26 cellular contexts compared by ENCODE assay signal in genomic region chr1:53652441-53653199, GRCh38.
"Had no signal": no experiment of that assay in that cellular context is flagged by ENCODE, and none has a peak within 500 bp of the region (broad histone marks: within the 10 kb centered on the region; RNA-seq: fewer than 3 reads in every experiment).

No MANE protein-coding gene starts in this region.

- H3K4me3 Mint-ChIP-seq: activated CD4-positive, alpha-beta T cell treated with anti-CD3 and anti-CD28 coated beads for 36 hours; activated T-cell treated with anti-CD3 and anti-CD28 coated beads, Interleukin-2, amount 50 U/mL, for 72 hours; mesothelial cell of epicardium; naive B cell; nephron progenitor cell; T-cell; T-helper 2 cell treated with Interferon-gamma antibody and Interleukin-4, amounts not matched to agents 5 μg/mL and 100 μg/mL, for 36 hours had no signal

- H3K27me3 ChIP-seq: dorsolateral prefrontal cortex, gastrocnemius medialis, pancreas, upper lobe of left lung had no signal

- H3K9me3 Mint-ChIP-seq: activated naive CD4-positive, alpha-beta T cell treated with anti-CD3 and anti-CD28 coated beads, Interleukin-2, amount 50 U/mL, for 72 hours; activated T-cell treated with anti-CD3 and anti-CD28 coated beads, Interleukin-2, amount 50 U/mL, for 72 hours; mesothelial cell of epicardium; nephron progenitor cell; T-cell; T-helper 2 cell treated with Interferon-gamma antibody and Interleukin-4, amounts not matched to agents 5 μg/mL and 100 μg/mL, for 36 hours had no signal

- H3K36me3 Mint-ChIP-seq: activated naive CD4-positive, alpha-beta T cell treated with anti-CD3 and anti-CD28 coated beads, Interleukin-2, amount 50 U/mL, for 72 hours; mesothelial cell of epicardium; naive B cell; T-cell had no signal

- H3K27ac ChIP-seq: coronary artery, dorsolateral prefrontal cortex, gastrocnemius medialis, neutrophil, pancreas, psoas muscle, upper lobe of left lung had no signal

- H3K36me3 ChIP-seq: gastrocnemius medialis, neutrophil, pancreas, upper lobe of left lung had no signal

- H3K4me1 Mint-ChIP-seq: activated CD4-positive, alpha-beta T cell treated with anti-CD3 and anti-CD28 coated beads for 36 hours; naive B cell; T-cell had no signal

- H3K9me3 ChIP-seq: gastrocnemius medialis, neutrophil, pancreas, psoas muscle, upper lobe of left lung had no signal

- ATAC-seq: activated CD4-positive, alpha-beta T cell treated with anti-CD3 and anti-CD28 coated beads for 36 hours; activated naive CD4-positive, alpha-beta T cell treated with anti-CD3 and anti-CD28 coated beads, Interleukin-2, amount 50 U/mL, for 72 hours; activated T-cell treated with anti-CD3 and anti-CD28 coated beads, Interleukin-2, amount 50 U/mL, for 72 hours; gastrocnemius medialis; left colon; pancreas; psoas muscle; stimulated activated naive CD8-positive, alpha-beta T cell treated with anti-CD3 and anti-CD28 coated beads, Interleukin-15, Interleukin-2, amounts not matched to agents 100 U/mL and 50 U/mL, for 24 hours; T-cell had no signal

- H3K27ac Mint-ChIP-seq: activated CD4-positive, alpha-beta T cell treated with anti-CD3 and anti-CD28 coated beads for 36 hours; activated naive CD4-positive, alpha-beta T cell treated with anti-CD3 and anti-CD28 coated beads, Interleukin-2, amount 50 U/mL, for 72 hours; activated T-cell treated with anti-CD3 and anti-CD28 coated beads, Interleukin-2, amount 50 U/mL, for 72 hours; mesothelial cell of epicardium; naive B cell; nephron progenitor cell; T-cell; T-helper 2 cell treated with Interferon-gamma antibody and Interleukin-4, amounts not matched to agents 5 μg/mL and 100 μg/mL, for 36 hours had no signal

- DNase-seq: activated CD4-positive, alpha-beta T cell treated with anti-CD3 and anti-CD28 coated beads for 36 hours; activated CD4-positive, alpha-beta T cell treated with anti-CD3 and anti-CD28 coated beads, Interleukin-2, amount 50 U/mL, for 4 hours; activated CD4-positive, CD25-positive, alpha-beta regulatory T cell; activated naive CD4-positive, alpha-beta T cell; activated T-cell treated with anti-CD3 and anti-CD28 coated beads for 4 hours; activated T-cell treated with anti-CD3 and anti-CD28 coated beads, Interleukin-2, amount 50 U/mL, for 72 hours; cerebellar nuclear complex; effector memory CD4-positive, alpha-beta T cell; glutamatergic neuron; islet precursor cell; left colon; mammary epithelial cell; naive B cell; nephron progenitor cell; psoas muscle; stimulated activated naive CD8-positive, alpha-beta T cell treated with anti-CD3 and anti-CD28 coated beads, Interleukin-15, Interleukin-2, amounts not matched to agents 100 U/mL and 50 U/mL, for 24 hours; T-cell; upper lobe of left lung had no signal

- H3K4me3 ChIP-seq: coronary artery, dorsolateral prefrontal cortex, gastrocnemius medialis, pancreas, psoas muscle, upper lobe of left lung had no signal

- H3K4me1 ChIP-seq: gastrocnemius medialis, pancreas, psoas muscle, upper lobe of left lung had no signal
